ENCODE assay signal across 10 cellular contexts in genomic region chr11:56693428-56693827, GRCh38. TPM values are rescaled to one million over a fixed set of nuclear protein-coding genes. Genes with fewer than 3 reads are reported as not detected.
"Had no signal": no experiment of that assay in that cellular context is flagged by ENCODE, and none has a peak within 500 bp of the region (broad histone marks: within the 10 kb centered on the region; RNA-seq: fewer than 3 reads in every experiment).

No MANE protein-coding gene starts in this region.

- DNase-seq: GOT3, H7, HFFc6, KBM-7 had no signal

- ATAC-seq: HCT116, HepG2 had no signal

- H3K36me3 ChIP-seq: HAP-1 had no signal

- H3K4me3 ChIP-seq: HAP-1 had no signal

- H3K9me3 ChIP-seq: HAP-1 had no signal

- H3K4me1 ChIP-seq: HAP-1 had no signal

- H3K27ac ChIP-seq: HL-60 had no signal

RNA-seq across cellular contexts. Expression of gene OR9G1, which starts 5.5 kb away (rescaled TPM):
- total RNA-seq: H4, H7, HepG2, HFFc6, HT1080 had no signal

RNA-seq across cellular contexts. Expression of gene OR5AR1, which starts 29.9 kb away (rescaled TPM):
- total RNA-seq: H4, H7, HepG2, HFFc6, HT1080 had no signal

RNA-seq across cellular contexts. Expression of gene OR5AP2, which starts 51.2 kb away (rescaled TPM):
- total RNA-seq: H4, H7, HepG2, HFFc6, HT1080 had no signal

RNA-seq across cellular contexts. Expression of gene OR9G4, which starts 55.1 kb away (rescaled TPM):
- total RNA-seq: H4, H7, HepG2, HFFc6, HT1080 had no signal
